ENCODE assay signal across 12 cellular contexts in the genomic region with DNA sequence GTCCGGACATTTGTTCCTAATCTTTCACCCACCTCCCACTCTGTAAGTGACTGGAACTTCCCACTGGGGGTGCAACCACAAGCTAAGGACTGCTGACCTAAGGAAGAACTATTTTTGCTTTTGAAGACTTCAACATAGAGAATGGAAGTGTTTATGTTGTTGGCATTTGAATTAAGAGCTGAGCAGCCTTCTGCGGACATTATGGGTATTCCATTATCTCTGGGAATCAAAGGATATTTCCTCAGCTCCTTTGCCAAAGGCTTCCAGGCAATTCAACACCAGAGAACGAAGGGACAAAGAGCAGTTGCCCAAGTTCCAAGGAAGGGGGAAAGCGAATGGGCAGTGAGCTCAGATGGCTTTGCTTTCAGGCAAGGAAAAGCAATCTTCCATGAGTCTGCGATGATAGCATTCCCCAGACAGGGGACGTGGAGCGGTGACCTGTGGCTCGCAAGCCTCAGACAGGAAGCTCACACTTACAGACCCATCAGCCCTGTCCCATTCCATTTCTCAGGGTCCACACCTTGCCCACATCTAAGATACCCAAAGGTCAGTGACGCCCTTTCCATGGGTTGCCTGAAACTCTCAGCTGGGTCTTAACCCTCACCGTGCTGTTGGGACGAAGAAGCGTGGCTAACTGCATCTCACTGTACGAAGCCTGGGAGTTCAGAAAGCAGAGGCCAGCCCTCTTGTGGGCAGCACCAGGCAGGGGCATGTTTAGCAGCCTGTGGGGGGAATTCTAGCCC.
DNase-seq lines count a peak whose midpoint lies in the region; ATAC-seq and TF ChIP-seq lines count a peak whose summit lies in the region.
"Had no signal": no experiment of that assay in that cellular context is flagged by ENCODE, and none has a peak within 500 bp of the region (broad histone marks: within the 10 kb centered on the region; RNA-seq: fewer than 3 reads in every experiment).

No MANE protein-coding gene starts in this region.

- H3K27me3 ChIP-seq in SJSA1 (replicated peaks) (no peaks in the 10 kb centered on the region), subcutaneous abdominal adipose tissue (ENCODE audit: control insufficient read depth in 5 of 5, insufficient read depth in 4 of 5, low read length in 5 of 5) (peaks cover 0 to 8% (median 0%) of the 10 kb centered on the region in 5 donors)

- H3K4me1 ChIP-seq in HEK293 (ENCODE audit: control insufficient read depth, insufficient read depth, low read length) (no peaks in the 10 kb centered on the region; the same call in 1 of the 2 replicates), SJSA1 (replicated peaks) (peaks cover 63% of the 10 kb centered on the region), subcutaneous abdominal adipose tissue (ENCODE audit: control insufficient read depth in 5 of 5, insufficient read depth in 5 of 5, low read length in 5 of 5) (peaks cover 5 to 21% (median 12%) of the 10 kb centered on the region in 5 donors)

- no peak for TF ChIP-seq CTCF in HEK293 (tag by site-specific recombination; IDR thresholded peaks at IDR 0.05)
- no peak for TF ChIP-seq CTCF in GM10248 (IDR thresholded peaks at IDR 0.05; ENCODE audit: control extremely low read depth, extremely low read depth, low read depth, missing control alignments)

- CTCF ChIA-PET in HEK293 (lab: Yijun Ruan, JAX) = interaction anchor here (0.6 to 1.5 kb wide), 3 partner anchors 37 to 207 kb away, joined by 3 to 8 read pairs (median 3); no protein-coding TSS in a partner anchor
- CTCF ChIA-PET in GM10248 (lab: Yijun Ruan, JAX) = interaction anchor here (0.8 kb wide), 1 partner anchor 20 kb away, joined by 3 read pairs; no protein-coding TSS in a partner anchor

- no peak for ATAC-seq in HG03460 (IDR thresholded peaks at IDR 0.05; ENCODE audit: unreplicated experiment)
- ATAC-seq: left colon, WTC11 had no signal

- H3K4me3 ChIP-seq in HEK293 (ENCODE audit: low read depth, low read length) = no peak overlapping the region
- no peak overlapping the region for H3K4me3 ChIP-seq in SJSA1
- H3K4me3 ChIP-seq in subcutaneous abdominal adipose tissue (ENCODE audit: low read depth in 1 of 5, low read length in 5 of 5) = no peak overlapping the region

- DNase-seq in SJSA1 (ENCODE audit: low read depth in 1 of 2, low spot score in 2 of 2) (peak in 1 of 2 experiments; percentile 46), mucosa of gallbladder (ENCODE audit: low spot score) (peak; percentile 8), GM10248 (ENCODE audit: extremely low spot score) (no peak), Kasumi-1 (lab: John Stamatoyannopoulos, UW) (no peak)
- DNase-seq: left colon, NCI-H1105, NCI-H774 had no signal

- POLR2A ChIA-PET in HEK293 (lab: Yijun Ruan, JAX) (no interaction called here), GM10248 (lab: Yijun Ruan, JAX) (no interaction called here)

- H3K27ac ChIP-seq in HEK293 (ENCODE audit: extremely low read depth, low read depth, low read length) = no peak overlapping the region
- peak overlapping the region; percentile 85 for H3K27ac ChIP-seq in SJSA1
- H3K27ac ChIP-seq in subcutaneous abdominal adipose tissue (ENCODE audit: low read depth, low read length) = peak overlapping the region; percentile 51
- H3K27ac ChIP-seq: RWPE1 had no signal

- H3K9me3 ChIP-seq in HEK293 (ENCODE audit: control insufficient read depth, insufficient read depth, low read depth, low read length) = no peaks in the 10 kb centered on the region
- H3K9me3 ChIP-seq in SJSA1 (replicated peaks) = no peaks in the 10 kb centered on the region
- no peaks in the 10 kb centered on the region for H3K9me3 ChIP-seq in subcutaneous abdominal adipose tissue (ENCODE audit: control insufficient read depth in 5 of 5, low read length in 5 of 5)

- H3K36me3 ChIP-seq in HEK293 (ENCODE audit: control insufficient read depth in 2 of 2, insufficient read depth in 1 of 2, low read length in 2 of 2) (no peaks in the 10 kb centered on the region), SJSA1 (no peaks in the 10 kb centered on the region), subcutaneous abdominal adipose tissue (ENCODE audit: control insufficient read depth in 5 of 5, insufficient read depth in 5 of 5, low read length in 5 of 5) (no peaks in the 10 kb centered on the region)

- no peak overlapping the region for H3K9ac ChIP-seq in subcutaneous abdominal adipose tissue (ENCODE audit: low read length in 5 of 5)

TF ChIP-seq in HEK293, 187 proteins besides CTCF, POLR2A, EP300 and RAD21:
- no peak for TF ChIP-seq ZNF302 (tag by site-specific recombination; IDR thresholded peaks at IDR 0.05; ENCODE audit: low read depth)
- TF ChIP-seq SETDB1 (IDR thresholded peaks at IDR 0.05; ENCODE audit: insufficient read length, low read length) = peak; percentile 12
- TF ChIP-seq ZNF626 (tag by site-specific recombination; IDR thresholded peaks at IDR 0.05) = no peak
